In genomic region chr4:86294883-86295282, GRCh38 we compare ENCODE assay signal across 25 cellular contexts.
DNase-seq lines count a peak whose midpoint lies in the region; ATAC-seq and TF ChIP-seq lines count a peak whose summit lies in the region.
"Had no signal": no experiment of that assay in that cellular context is flagged by ENCODE, and none has a peak within 500 bp of the region (broad histone marks: within the 10 kb centered on the region; RNA-seq: fewer than 3 reads in every experiment).

No MANE protein-coding gene starts in this region.

- H3K4me1 Mint-ChIP-seq in WTC11 (peaks cover 29% of the 10 kb centered on the region), neural crest cell (peaks cover 12% of the 10 kb centered on the region), T-cell (no peaks in the 10 kb centered on the region)

- no peaks in the 10 kb centered on the region for H3K27me3 ChIP-seq in IMR-90 (ENCODE audit: control insufficient read depth, insufficient read depth, low read length)
- no peaks in the 10 kb centered on the region for H3K27me3 ChIP-seq in body of pancreas
- no peaks in the 10 kb centered on the region for H3K27me3 ChIP-seq in heart right ventricle
- H3K27me3 ChIP-seq: gastrocnemius medialis, thyroid gland had no signal

- H2AFZ ChIP-seq in IMR-90 (replicated peaks; ENCODE audit: low read length, poor library complexity): peak overlapping the region; percentile 54

- no peaks in the 10 kb centered on the region for H3K4me1 ChIP-seq in IMR-90 (ENCODE audit: control insufficient read depth, insufficient read depth, low read length)
- H3K4me1 ChIP-seq in body of pancreas: no peaks in the 10 kb centered on the region
- no peaks in the 10 kb centered on the region for H3K4me1 ChIP-seq in heart right ventricle
- H3K4me1 ChIP-seq: gastrocnemius medialis, lower lobe of right lung, thyroid gland had no signal

- H3K36me3 Mint-ChIP-seq in WTC11 (no peaks in the 10 kb centered on the region), neural crest cell (ENCODE audit: low read depth) (peaks cover 5% of the 10 kb centered on the region), T-cell (no peaks in the 10 kb centered on the region)
- H3K36me3 Mint-ChIP-seq: activated naive CD8-positive, alpha-beta T cell had no signal

- no peak overlapping the region for H2BK20ac ChIP-seq in IMR-90 (ENCODE audit: low read depth, low read length)

- intact Hi-C loops in IMR-90 (cut with micrococcal nuclease) (loop anchor here (5.0 kb wide), 1 partner anchor 567 kb away; no protein-coding TSS in a partner anchor), body of pancreas (cut with DNase I) (no loop called here), heart right ventricle (cut with DNase I) (no loop called here)

- H3K9me3 Mint-ChIP-seq in WTC11 (no peaks in the 10 kb centered on the region), neural crest cell (peaks cover 5% of the 10 kb centered on the region), T-cell (peaks cover 0 to 4% (median 0%) of the 10 kb centered on the region in 3 donors)
- H3K9me3 Mint-ChIP-seq: CD4-positive, alpha-beta T cell; HFFc6; T-helper 2 cell treated with Interferon-gamma antibody and Interleukin-4, amounts not matched to agents 5 μg/mL and 100 μg/mL, for 36 hours had no signal

- ATAC-seq in GM21390 (IDR thresholded peaks at IDR 0.05; ENCODE audit: unreplicated experiment) (peak; percentile 89), IMR-90 (ENCODE audit: low read depth) (no peak), WTC11 (no peak), body of pancreas (no peak), heart right ventricle (no peak), T-cell (replicated peaks in 1 of 4) (no peak)
- ATAC-seq: esophagus mucosa; gastrocnemius medialis; lower lobe of right lung; stimulated activated naive CD8-positive, alpha-beta T cell treated with anti-CD3 and anti-CD28 coated beads, Interleukin-15, Interleukin-2, amounts not matched to agents 100 U/mL and 50 U/mL, for 24 hours had no signal

- H2AK5ac ChIP-seq in IMR-90 (ENCODE audit: low read depth, low read length): no peak overlapping the region

- dilution Hi-C loops in IMR-90 (cut with HindIII; ENCODE audit: low sequenced_read_pairs, unreplicated experiment): no loop called here

- no peak overlapping the region for H3K27ac ChIP-seq in IMR-90 (ENCODE audit: insufficient read depth, low read length)
- no peak overlapping the region for H3K27ac ChIP-seq in body of pancreas
- H3K27ac ChIP-seq in heart right ventricle: no peak overlapping the region
- H3K27ac ChIP-seq: gastrocnemius medialis, HL-60, lower lobe of right lung, thyroid gland, WERI-Rb-1 had no signal

- TF ChIP-seq POLR2A in IMR-90 (IDR thresholded peaks at IDR 0.05; ENCODE audit: low read depth, low read length) (no peak), body of pancreas (IDR thresholded peaks at IDR 0.05) (no peak)

- H4K8ac ChIP-seq in IMR-90 (ENCODE audit: low read depth in 2 of 2, low read length in 2 of 2): no peak overlapping the region

- H4K20me1 ChIP-seq in IMR-90 (ENCODE audit: insufficient read depth, low read length): no peaks in the 10 kb centered on the region

- H2BK5ac ChIP-seq in IMR-90 (ENCODE audit: low read depth, low read length, poor library complexity, severe bottlenecking): no peak overlapping the region

- no peak overlapping the region for H2BK120ac ChIP-seq in IMR-90 (ENCODE audit: low read depth, low read length)

- WGBS in IMR-90 (ENCODE audit: extremely low coverage in 2 of 2, insufficient read length in 1 of 2), 2 experiments: 69% methylated on average over 5 of the region's 11 CpGs; no CpG with 5 or more reads in 1 of the 2 experiments
- WGBS in body of pancreas, 2 donors: 86 to 87% methylated on average over 11 of the region's 11 CpGs
- 80 to 81% methylated on average over 11 of the region's 11 CpGs for WGBS in heart right ventricle, 2 donors

- H3K23ac ChIP-seq in IMR-90 (ENCODE audit: low read depth, low read length): no peak overlapping the region

- peak overlapping the region; percentile 14; the same call in 1 of the 2 replicates for H3K27ac Mint-ChIP-seq in WTC11
- peak overlapping the region; percentile 10 for H3K27ac Mint-ChIP-seq in neural crest cell (ENCODE audit: unreplicated experiment)
- H3K27ac Mint-ChIP-seq in T-cell: no peak overlapping the region
- H3K27ac Mint-ChIP-seq: activated naive CD8-positive, alpha-beta T cell; CD4-positive, alpha-beta T cell; HFFc6; T-helper 2 cell treated with Interferon-gamma antibody and Interleukin-4, amounts not matched to agents 5 μg/mL and 100 μg/mL, for 36 hours had no signal

- no peak overlapping the region for H3K56ac ChIP-seq in IMR-90 (ENCODE audit: extremely low read depth, insufficient read depth, low read length)

- no peak overlapping the region for H4K5ac ChIP-seq in IMR-90 (ENCODE audit: low read depth, low read length)

- DNase-seq in IMR-90 (no peak), WTC11 (ENCODE audit: low spot score) (no peak), neural crest cell (ENCODE audit: low read depth, low spot score) (no peak), body of pancreas (no peak), heart right ventricle (no peak), T-cell (no peak)
- DNase-seq: activated CD4-positive, alpha-beta T cell treated with anti-CD3 and anti-CD28 coated beads, Interleukin-2, amount 50 U/mL, for 1 hour; CD4-positive, alpha-beta T cell; gastrocnemius medialis; HFFc6; islet precursor cell; lower lobe of right lung; NCI-H146; NCI-H226; NCI-H82; small intestine; stimulated activated CD4-positive, alpha-beta T cell treated with anti-CD3 and anti-CD28 coated beads, Interleukin-2, amount 100 ng/mL, for 24 hours; stimulated activated naive CD8-positive, alpha-beta T cell treated with anti-CD3 and anti-CD28 coated beads, Interleukin-15, Interleukin-2, amounts not matched to agents 100 U/mL and 50 U/mL, for 24 hours; thyroid gland; WERI-Rb-1 had no signal

- no peak overlapping the region for H3K4ac ChIP-seq in IMR-90 (ENCODE audit: low read depth, low read length)

- no peak overlapping the region for H2BK15ac ChIP-seq in IMR-90 (ENCODE audit: low read depth, low read length)

- H4K91ac ChIP-seq in IMR-90 (ENCODE audit: insufficient read depth, low read depth, low read length): no peak overlapping the region

- H3K27me3 Mint-ChIP-seq in WTC11 (ENCODE audit: low read depth): no peaks in the 10 kb centered on the region
- H3K27me3 Mint-ChIP-seq in neural crest cell (ENCODE audit: low read depth): no peaks in the 10 kb centered on the region
- peaks cover 0 to under 1% of the 10 kb centered on the region in 2 donors for H3K27me3 Mint-ChIP-seq in T-cell
- H3K27me3 Mint-ChIP-seq: CD4-positive, alpha-beta T cell had no signal

- CTCF ChIA-PET in IMR-90 (lab: Yijun Ruan, JAX): interaction anchor here (0.7 to 1.2 kb wide), 2 partner anchors 11 to 120 kb away, joined by 4 read pairs; no protein-coding TSS in a partner anchor
- CTCF ChIA-PET in WTC11 (lab: Charles Lee): interaction anchor here (0.8 kb wide), 1 partner anchor 118 kb away, joined by 3 read pairs; no protein-coding TSS in a partner anchor
- CTCF ChIA-PET in T-cell (lab: Charles Lee): no interaction called here

- no peak overlapping the region for H3K4me2 ChIP-seq in IMR-90 (ENCODE audit: low read depth, low read length)

- no peak overlapping the region for H2AK9ac ChIP-seq in IMR-90 (replicated peaks; ENCODE audit: low read depth, low read length, poor library complexity)

- no peak overlapping the region for H3K14ac ChIP-seq in IMR-90 (replicated peaks; ENCODE audit: low read depth, low read length)

- H3K4me3 ChIP-seq in IMR-90 (ENCODE audit: insufficient read depth, low read depth, low read length): no peak overlapping the region
- H3K4me3 ChIP-seq in body of pancreas: no peak overlapping the region
- no peak overlapping the region for H3K4me3 ChIP-seq in heart right ventricle
- H3K4me3 ChIP-seq: gastrocnemius medialis, lower lobe of right lung, thyroid gland had no signal

- H3K9me3 ChIP-seq in IMR-90 (ENCODE audit: control insufficient read depth, insufficient read depth, low read length): no peaks in the 10 kb centered on the region
- no peaks in the 10 kb centered on the region for H3K9me3 ChIP-seq in body of pancreas
- H3K9me3 ChIP-seq in heart right ventricle: no peaks in the 10 kb centered on the region
- H3K9me3 ChIP-seq: gastrocnemius medialis, lower lobe of right lung, thyroid gland had no signal

- no peak overlapping the region for H3K4me3 Mint-ChIP-seq in WTC11
- H3K4me3 Mint-ChIP-seq in neural crest cell: no peak overlapping the region
- no peak overlapping the region for H3K4me3 Mint-ChIP-seq in T-cell
- H3K4me3 Mint-ChIP-seq: activated naive CD8-positive, alpha-beta T cell; CD4-positive, alpha-beta T cell; HFFc6; T-helper 2 cell treated with Interferon-gamma antibody and Interleukin-4, amounts not matched to agents 5 μg/mL and 100 μg/mL, for 36 hours had no signal

- no peak overlapping the region for H3K18ac ChIP-seq in IMR-90 (ENCODE audit: low read depth, low read length)

- BruUV-seq in IMR-90 (replicated peaks; lab: Mats Ljungman, UMichigan): no TSS peak

- H3K9ac ChIP-seq in IMR-90 (ENCODE audit: low read depth, low read length): no peak overlapping the region

- no peaks in the 10 kb centered on the region for H3K9me1 ChIP-seq in IMR-90 (ENCODE audit: insufficient read depth, low read length)

- no peak for TF ChIP-seq RAD21 in IMR-90 (IDR thresholded peaks at IDR 0.05; ENCODE audit: low read length)

- POLR2A ChIA-PET in IMR-90 (lab: Charles Lee; ENCODE audit: unreplicated experiment): no interaction called here
- POLR2A ChIA-PET in WTC11 (lab: Charles Lee): no interaction called here
- POLR2A ChIA-PET in T-cell (lab: Charles Lee): no interaction called here

- no peaks in the 10 kb centered on the region for H3K79me1 ChIP-seq in IMR-90 (ENCODE audit: low read depth in 1 of 2, low read length in 2 of 2)

- in situ Hi-C loops in IMR-90 (cut with MboI; ENCODE audit: low sequenced_read_pairs): no loop called here

- H3K36me3 ChIP-seq in IMR-90 (ENCODE audit: control insufficient read depth, insufficient read depth, low read length) (no peaks in the 10 kb centered on the region), body of pancreas (replicated peaks in 1 of 2; ENCODE audit: insufficient read depth in 1 of 2, low read depth in 2 of 2) (no peaks in the 10 kb centered on the region), heart right ventricle (no peaks in the 10 kb centered on the region)
- H3K36me3 ChIP-seq: gastrocnemius medialis, lower lobe of right lung, thyroid gland, WERI-Rb-1 had no signal

- no peak for TF ChIP-seq CTCF in IMR-90 (conservative IDR thresholded peaks at IDR 0.05; ENCODE audit: low read depth, low read length)
- TF ChIP-seq CTCF in WTC11 (IDR thresholded peaks at IDR 0.05): no peak
- no peak for TF ChIP-seq CTCF in neural crest cell (conservative IDR thresholded peaks at IDR 0.05)
- TF ChIP-seq CTCF in body of pancreas (IDR thresholded peaks at IDR 0.05): no peak
- TF ChIP-seq CTCF in heart right ventricle (IDR thresholded peaks at IDR 0.05): no peak

TF ChIP-seq in IMR-90, 13 proteins besides CTCF, POLR2A, EP300 and RAD21 (continues in another document):
- TF ChIP-seq MAZ (IDR thresholded peaks at IDR 0.05; ENCODE audit: borderline replicate concordance, low read depth, low read length): no peak

TF ChIP-seq in WTC11, 78 proteins besides CTCF, POLR2A, EP300 and RAD21 (continues in another document):
- TF ChIP-seq GRHL2 (CRISPR knock-in tag; IDR thresholded peaks at IDR 0.05; ENCODE audit: insufficient replicate concordance, severe bottlenecking): no peak
- TF ChIP-seq ZNF416 (CRISPR knock-in tag; IDR thresholded peaks at IDR 0.05): no peak

Comparison
In these comparisons a context has a peak if more than half of its experiments do, and no peak if none do; other contexts are left out.
1. H3K27ac Mint-ChIP-seq: peak in WTC11 (single experiment) and neural crest cell (single experiment); none in T-cell (0 of 2).
2. CTCF ChIA-PET loops: an anchor here in IMR-90 (0.7 to 1.2 kb wide) and WTC11 (0.8 kb wide); none called in T-cell.